Comparison of ENCODE assay signal across 8 cellular contexts in genomic region chr20:49608752-49609670, GRCh38. TPM values are rescaled to one million over a fixed set of nuclear protein-coding genes. Genes with fewer than 3 reads are reported as not detected.
DNase-seq lines count a peak whose midpoint lies in the region; ATAC-seq lines count a peak whose summit lies in the region.

No MANE protein-coding gene starts in this region.

- peak; percentile 9 for DNase-seq in DMS79 (lab: John Stamatoyannopoulos, UW)
- peak; percentile 68 for DNase-seq in NCI-H69 (lab: John Stamatoyannopoulos, UW)
- DNase-seq in activated CD4-positive, alpha-beta memory T cell treated with anti-CD3 and anti-CD28 coated beads, Interleukin-2, amount 10 ng/mL, durations not matched to agents 7 days and 5 days = peak; percentile 84
- peak; percentile 61 for DNase-seq in effector CD4-positive, alpha-beta T cell
- DNase-seq in mesenteric fat pad (ENCODE audit: low spot score) = peak; percentile 92
- DNase-seq in stimulated activated CD8-positive, alpha-beta memory T cell treated with anti-CD3 and anti-CD28 coated beads, Interleukin-4, amount 100 ng/mL, for 24 hours (ENCODE audit: low read depth) = peak; percentile 67

- peak overlapping the region; percentile 55 for H3K27ac Mint-ChIP-seq in activated CD4-positive, alpha-beta memory T cell treated with anti-CD3 and anti-CD28 coated beads, Interleukin-2, amount 10 ng/mL, durations not matched to agents 7 days and 5 days

- H3K27me3 Mint-ChIP-seq in activated CD4-positive, alpha-beta memory T cell treated with anti-CD3 and anti-CD28 coated beads, Interleukin-2, amount 10 ng/mL, durations not matched to agents 7 days and 5 days = no peaks in the 10 kb centered on the region

- ATAC-seq in HG03135 (IDR thresholded peaks at IDR 0.05; ENCODE audit: unreplicated experiment) = peak; percentile 51
- no peak for ATAC-seq in HG03159 (IDR thresholded peaks at IDR 0.05; ENCODE audit: unreplicated experiment)

- peaks cover 21% of the 10 kb centered on the region for H3K36me3 Mint-ChIP-seq in activated CD4-positive, alpha-beta memory T cell treated with anti-CD3 and anti-CD28 coated beads, Interleukin-2, amount 10 ng/mL, durations not matched to agents 7 days and 5 days (ENCODE audit: low read depth)

- CTCF ChIA-PET in activated CD4-positive, alpha-beta memory T cell treated with anti-CD3 and anti-CD28 coated beads, Interleukin-2, amount 10 ng/mL, durations not matched to agents 7 days and 5 days (lab: Charles Lee) = interaction anchor here (0.5 to 10.5 kb wide), 29 partner anchors 9 to 341 kb away, joined by 3 to 343 read pairs (median 4); partner anchors contain the start of genes B4GALT5 and RNF114

- no peak overlapping the region for H3K4me3 Mint-ChIP-seq in activated CD4-positive, alpha-beta memory T cell treated with anti-CD3 and anti-CD28 coated beads, Interleukin-2, amount 10 ng/mL, durations not matched to agents 7 days and 5 days

- POLR2A ChIA-PET in activated CD4-positive, alpha-beta memory T cell treated with anti-CD3 and anti-CD28 coated beads, Interleukin-2, amount 10 ng/mL, durations not matched to agents 7 days and 5 days (lab: Charles Lee) = interaction anchor here (0.6 to 9.8 kb wide), 10 partner anchors 9 to 279 kb away, joined by 3 to 127 read pairs (median 3); no protein-coding TSS in a partner anchor

- no peaks in the 10 kb centered on the region for H3K9me3 Mint-ChIP-seq in activated CD4-positive, alpha-beta memory T cell treated with anti-CD3 and anti-CD28 coated beads, Interleukin-2, amount 10 ng/mL, durations not matched to agents 7 days and 5 days

- peaks cover 39% of the 10 kb centered on the region for H3K4me1 Mint-ChIP-seq in activated CD4-positive, alpha-beta memory T cell treated with anti-CD3 and anti-CD28 coated beads, Interleukin-2, amount 10 ng/mL, durations not matched to agents 7 days and 5 days

RNA-seq across cellular contexts. Expression of gene PTGIS, which starts 41.1 kb away (rescaled TPM):
- 1 to 10 TPM; 1.6 to 2.8 TPM for total RNA-seq in activated CD4-positive, alpha-beta memory T cell treated with anti-CD3 and anti-CD28 coated beads, Interleukin-2, amount 10 ng/mL, durations not matched to agents 7 days and 5 days
- total RNA-seq in mesenteric fat pad = 124 TPM

Comparison
In these comparisons a context has a peak if more than half of its experiments do, and no peak if none do; other contexts are left out.
1. DNase-seq: peak in every context shown above with its lines; median percentile 92 in mesenteric fat pad; 84 in activated CD4-positive, alpha-beta memory T cell treated with anti-CD3 and anti-CD28 coated beads, Interleukin-2, amount 10 ng/mL, durations not matched to agents 7 days and 5 days; 68 in NCI-H69; 67 in stimulated activated CD8-positive, alpha-beta memory T cell treated with anti-CD3 and anti-CD28 coated beads, Interleukin-4, amount 100 ng/mL, for 24 hours; 61 in effector CD4-positive, alpha-beta T cell; 9 in DMS79.
2. RNA of gene PTGIS, which starts 41.1 kb away (total RNA-seq): 124 TPM in mesenteric fat pad (single experiment); 1.6 to 2.8 TPM in activated CD4-positive, alpha-beta memory T cell treated with anti-CD3 and anti-CD28 coated beads, Interleukin-2, amount 10 ng/mL, durations not matched to agents 7 days and 5 days; every median in the first group is over 10 times any median in the second.